In the genomic region with DNA sequence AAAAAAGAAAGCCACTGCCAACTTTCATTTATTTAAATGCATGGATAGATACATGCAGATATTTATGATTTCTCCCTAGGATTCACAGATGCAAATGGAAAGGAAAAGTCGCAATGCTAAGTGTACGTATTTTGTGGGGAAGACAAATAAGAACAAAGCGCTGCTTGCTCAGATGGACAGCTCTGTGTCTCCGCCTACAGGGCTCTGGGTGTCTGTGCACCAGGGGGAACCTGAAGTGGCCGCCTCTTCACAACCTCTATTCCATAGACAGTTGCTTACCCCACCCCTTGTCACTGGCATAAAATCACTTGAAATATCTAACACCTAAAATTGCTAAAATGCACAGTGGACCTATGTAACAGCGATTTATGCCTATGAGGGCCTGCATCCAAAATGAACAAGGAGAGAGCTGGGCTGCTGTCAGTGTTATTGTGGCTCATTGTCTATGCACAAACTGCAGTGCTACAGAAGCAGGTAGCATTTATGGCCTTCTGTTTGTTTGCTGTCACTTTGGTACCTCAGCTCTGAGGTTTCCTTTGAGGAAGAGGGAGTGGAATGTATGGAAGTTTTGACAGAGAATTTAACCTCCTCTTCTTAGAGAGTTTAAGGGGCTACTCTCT, we compare ENCODE assay signal across 8 cellular contexts. TPM values are rescaled to one million over a fixed set of nuclear protein-coding genes. Genes with fewer than 3 reads are reported as not detected.
DNase-seq lines count a peak whose midpoint lies in the region; ATAC-seq, FAIRE-seq and TF ChIP-seq lines count a peak whose summit lies in the region.

No MANE protein-coding gene starts in this region.

- no peaks in the 10 kb centered on the region for H3K36me3 ChIP-seq in astrocyte (ENCODE audit: insufficient read depth, low read length)

- H3K4me1 ChIP-seq in astrocyte (ENCODE audit: insufficient read depth, low read length): no peaks in the 10 kb centered on the region

- no peaks in the 10 kb centered on the region for H3K9me3 ChIP-seq in astrocyte (ENCODE audit: insufficient read depth, low read depth, low read length)

- no peak overlapping the region for H3K4me3 Mint-ChIP-seq in astrocyte (ENCODE audit: unreplicated experiment)

- H3K36me3 Mint-ChIP-seq in astrocyte (ENCODE audit: low read depth, unreplicated experiment): no peaks in the 10 kb centered on the region

- H2AFZ ChIP-seq in astrocyte (ENCODE audit: low read depth, low read length): no peak overlapping the region

- H3K27ac ChIP-seq in astrocyte (ENCODE audit: low read depth, low read length): no peak overlapping the region

- H3K9ac ChIP-seq in astrocyte (ENCODE audit: low read length): no peak overlapping the region

- FAIRE-seq in astrocyte (lab: Jason Lieb, UNC): peak; percentile 99

- no peaks in the 10 kb centered on the region for H3K9me3 Mint-ChIP-seq in astrocyte (ENCODE audit: unreplicated experiment)

- no peak for ATAC-seq in HG02642 (IDR thresholded peaks at IDR 0.05; ENCODE audit: poor library complexity, unreplicated experiment)

- H3K4me3 ChIP-seq in astrocyte (ENCODE audit: insufficient read depth, low read depth, low read length): no peak overlapping the region

- no peaks in the 10 kb centered on the region for H3K4me1 Mint-ChIP-seq in astrocyte (ENCODE audit: low read depth, unreplicated experiment)

- DNase-seq in NOMO-1 (lab: John Stamatoyannopoulos, UW; ENCODE audit: unreplicated experiment in 2 of 2): peak; percentile 3 to 32
- no peak for DNase-seq in NOMO-1 treated with dmso at 0.1 percent for 144 hours (lab: John Stamatoyannopoulos, UW; ENCODE audit: unreplicated experiment)
- DNase-seq in HuH-7.5 (ENCODE audit: low spot score): peak; percentile 10
- peak; percentile 31 for DNase-seq in T follicular helper cell (ENCODE audit: low read depth)
- DNase-seq in astrocyte (ENCODE audit: low read depth): peak; percentile 0
- peak; percentile 15 for DNase-seq in inferior parietal cortex (ENCODE audit: extremely low spot score)
- DNase-seq in stimulated activated CD4-positive, alpha-beta T cell treated with anti-CD3 and anti-CD28 coated beads, Interleukin-4, amount 100 ng/mL, for 1 hour: peak; percentile 39

- H3K27me3 Mint-ChIP-seq in astrocyte (ENCODE audit: low read depth, unreplicated experiment): peaks cover 12% of the 10 kb centered on the region

- H3K27me3 ChIP-seq in astrocyte (ENCODE audit: insufficient read depth, low read length): no peaks in the 10 kb centered on the region

- H3K79me2 ChIP-seq in astrocyte (ENCODE audit: insufficient read depth, low read length): no peaks in the 10 kb centered on the region

- TF ChIP-seq CTCF in astrocyte (IDR thresholded peaks at IDR 0.05; ENCODE audit: insufficient read depth, low read depth, low read length): peak; percentile 53

- no peak overlapping the region for H3K4me2 ChIP-seq in astrocyte (ENCODE audit: low read length)

- no peaks in the 10 kb centered on the region for H4K20me1 ChIP-seq in astrocyte (ENCODE audit: insufficient read depth, low read length)

- H3K27ac Mint-ChIP-seq in astrocyte (ENCODE audit: unreplicated experiment): no peak overlapping the region

RNA-seq across cellular contexts. Expression of gene PAGE1, which starts 58.6 kb away (rescaled TPM):
- not detected in 2 replicates for total RNA-seq in astrocyte
